Comparison of ENCODE assay signal across 11 cellular contexts in genomic region chr7:963236-964078, GRCh38. TPM values are rescaled to one million over a fixed set of nuclear protein-coding genes. Genes with fewer than 3 reads are reported as not detected.
DNase-seq lines count a peak whose midpoint lies in the region; ATAC-seq and TF ChIP-seq lines count a peak whose summit lies in the region.
"Had no signal": no experiment of that assay in that cellular context is flagged by ENCODE, and none has a peak within 500 bp of the region (broad histone marks: within the 10 kb centered on the region; RNA-seq: fewer than 3 reads in every experiment).

No MANE protein-coding gene starts in this region.

- no peaks in the 10 kb centered on the region for H3K9me3 ChIP-seq in DND-41 (ENCODE audit: insufficient read depth, low read length, severe bottlenecking)
- H3K9me3 ChIP-seq: esophagus squamous epithelium, suprapubic skin had no signal

- peaks cover 14% of the 10 kb centered on the region for H4K20me1 ChIP-seq in DND-41 (ENCODE audit: insufficient read depth, low read length)

- peaks cover 22% of the 10 kb centered on the region for H3K36me3 ChIP-seq in DND-41 (ENCODE audit: insufficient read depth, low read length)

- H3K4me2 ChIP-seq in DND-41 (ENCODE audit: insufficient read depth, low read length), result no peak overlapping the region

- H3K4me1 ChIP-seq in DND-41 (ENCODE audit: insufficient read depth, low read length), result no peaks in the 10 kb centered on the region

- no peak overlapping the region for H3K4me3 Mint-ChIP-seq in chondrocyte (ENCODE audit: unreplicated experiment)
- H3K4me3 Mint-ChIP-seq in neural crest cell, result peak overlapping the region; percentile 44

- peaks cover 8% of the 10 kb centered on the region for H3K36me3 Mint-ChIP-seq in chondrocyte (ENCODE audit: low read depth)
- no peaks in the 10 kb centered on the region for H3K36me3 Mint-ChIP-seq in neural crest cell (ENCODE audit: low read depth)

- no peak overlapping the region for H2AFZ ChIP-seq in DND-41 (ENCODE audit: low read depth, low read length)

- no peak overlapping the region for H3K27ac ChIP-seq in DND-41 (ENCODE audit: low read length)

- H3K9me3 Mint-ChIP-seq in chondrocyte (ENCODE audit: low read depth), result no peaks in the 10 kb centered on the region
- H3K9me3 Mint-ChIP-seq in neural crest cell, result no peaks in the 10 kb centered on the region

- H3K27ac Mint-ChIP-seq in chondrocyte (ENCODE audit: unreplicated experiment) (peak overlapping the region; percentile 32), neural crest cell (ENCODE audit: unreplicated experiment) (no peak overlapping the region)

- H3K27me3 Mint-ChIP-seq in chondrocyte (ENCODE audit: low read depth), result no peaks in the 10 kb centered on the region
- peaks cover 11% of the 10 kb centered on the region for H3K27me3 Mint-ChIP-seq in neural crest cell (ENCODE audit: low read depth)

- peaks cover 29% of the 10 kb centered on the region for H3K4me1 Mint-ChIP-seq in chondrocyte (ENCODE audit: low read depth)
- peaks cover 22% of the 10 kb centered on the region for H3K4me1 Mint-ChIP-seq in neural crest cell

- H3K79me2 ChIP-seq in DND-41 (ENCODE audit: insufficient read depth, low read length), result peaks cover 2% of the 10 kb centered on the region; the same call in 1 of the 2 replicates

- H3K27me3 ChIP-seq in DND-41 (ENCODE audit: insufficient read depth, low read length, poor library complexity), result no peaks in the 10 kb centered on the region

- DNase-seq in DND-41 (no peak), chondrocyte (ENCODE audit: low spot score) (peak; percentile 87), neural crest cell (ENCODE audit: low read depth, low spot score) (no peak), KG1 (lab: John Stamatoyannopoulos, UW) (no peak)
- peak; percentile 72 for DNase-seq in Jurkat, Clone E6-1 (ENCODE audit: low read depth, low spot score)
- DNase-seq: esophagus squamous epithelium, NCI-H446 had no signal

- no peak overlapping the region for H3K9ac ChIP-seq in DND-41 (ENCODE audit: low read depth, low read length)

- TF ChIP-seq CTCF in DND-41 (IDR thresholded peaks at IDR 0.05; ENCODE audit: borderline replicate concordance, extremely low read depth, low read length, poor library complexity, severe bottlenecking) (no peak), chondrocyte (IDR thresholded peaks at IDR 0.05) (no peak), neural crest cell (conservative IDR thresholded peaks at IDR 0.05) (no peak)

- H3K4me3 ChIP-seq in DND-41 (ENCODE audit: low read depth in 1 of 2, low read length in 2 of 2), result no peak overlapping the region
- peak overlapping the region; percentile 37 for H3K4me3 ChIP-seq in Jurkat, Clone E6-1 (ENCODE audit: low read length)
- H3K4me3 ChIP-seq: esophagus squamous epithelium, lung, suprapubic skin had no signal

- peak; percentile 17; the same call in 1 of the 3 replicates for ATAC-seq in DND-41 (ENCODE audit: insufficient read depth, low read depth)
- no peak for ATAC-seq in HG03342 (IDR thresholded peaks at IDR 0.05; ENCODE audit: unreplicated experiment)
- ATAC-seq in GM18870 (IDR thresholded peaks at IDR 0.05; ENCODE audit: unreplicated experiment), result no peak

RNA-seq across cellular contexts. Expression of gene ADAP1, which starts 9.0 kb away (rescaled TPM):
- 22.6 TPM for polyA plus RNA-seq in Jurkat, Clone E6-1 (2012; ENCODE audit: insufficient read depth, insufficient read length)
- total RNA-seq in chondrocyte (3.9 to 7.0 TPM (median 6.7 TPM) in 3 replicates), neural crest cell (5.2 and 6.4 TPM in 2 replicates)

RNA-seq across cellular contexts. Expression of gene COX19, which starts 11.9 kb away (rescaled TPM):
- polyA plus RNA-seq in Jurkat, Clone E6-1 (2012; ENCODE audit: insufficient read depth, insufficient read length), result 26.1 TPM
- 9.2 to 9.6 TPM (median 9.5 TPM) in 3 replicates for total RNA-seq in chondrocyte
- 12.7 and 13.1 TPM in 2 replicates for total RNA-seq in neural crest cell

RNA-seq across cellular contexts. Expression of gene CYP2W1, which starts 19.5 kb away (rescaled TPM):
- polyA plus RNA-seq in Jurkat, Clone E6-1 (2012; ENCODE audit: insufficient read depth, insufficient read length), result 1.9 TPM
- total RNA-seq in chondrocyte, result not detected in 3 replicates
- not detected in 2 replicates for total RNA-seq in neural crest cell

Comparison
In these comparisons a context has a peak if more than half of its experiments do, and no peak if none do; other contexts are left out.
1. DNase-seq: peak in Jurkat, Clone E6-1 (single experiment) and chondrocyte (single experiment); none in DND-41 (single experiment), neural crest cell (single experiment) and KG1 (single experiment).